ENCODE assay signal across 24 cellular contexts in the genomic region with DNA sequence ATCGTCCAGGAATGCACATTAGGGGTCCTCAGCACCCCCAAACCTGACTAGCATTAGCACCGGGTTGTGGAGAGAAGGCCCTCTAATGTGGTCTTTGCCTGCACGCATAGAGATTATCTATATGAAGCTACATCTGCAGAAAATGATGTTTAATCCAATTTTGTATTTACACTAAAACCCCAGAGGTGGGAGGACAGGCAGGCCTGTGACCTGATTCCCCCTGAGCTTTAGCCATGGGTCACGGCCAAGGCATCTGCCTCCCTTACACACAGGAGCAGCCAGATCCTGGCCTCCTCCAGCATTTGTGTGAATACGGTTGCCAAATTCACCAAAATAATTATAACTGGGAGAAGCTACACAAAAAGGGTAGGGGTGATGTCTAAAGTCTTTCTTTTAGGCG. TPM values are rescaled to one million over a fixed set of nuclear protein-coding genes. Genes with fewer than 3 reads are reported as not detected.
DNase-seq lines count a peak whose midpoint lies in the region; ATAC-seq and TF ChIP-seq lines count a peak whose summit lies in the region.
"Had no signal": no experiment of that assay in that cellular context is flagged by ENCODE, and none has a peak within 500 bp of the region (broad histone marks: within the 10 kb centered on the region; RNA-seq: fewer than 3 reads in every experiment).

No MANE protein-coding gene starts in this region.

- no peak overlapping the region for H3K27ac Mint-ChIP-seq in Caco-2 (ENCODE audit: unreplicated experiment)
- no peak overlapping the region for H3K27ac Mint-ChIP-seq in activated CD8-positive, alpha-beta T cell treated with anti-CD3 and anti-CD28 coated beads, Interleukin-2, amount 10 ng/mL, durations not matched to agents 7 days and 5 days
- H3K27ac Mint-ChIP-seq: activated naive CD8-positive, alpha-beta T cell treated with anti-CD3 and anti-CD28 coated beads, Interleukin-2, amount 50 U/mL, for 24 hours; activated T-helper 2 cell treated with anti-CD3 and anti-CD28 coated beads, Interferon-gamma antibody, Interleukin-2, Interleukin-4, amounts not matched to agents 10 μg/mL and 5 μg/mL and 100 μg/mL, durations not matched to agents 14 hours and 24 hours and 36 hours; dendritic cell treated with granulocyte-macrophage colony-stimulating factor and Interleukin-4, amounts not matched to agents 40 ng/mL and 50 ng/mL, for 4 days; H9; T-helper 17 cell had no signal

- no TSS peak for BruUV-seq in Caco-2 (replicated peaks; lab: Mats Ljungman, UMichigan)

- DNase-seq in Caco-2: no peak
- peak; percentile 47 for DNase-seq in NCI-H446 treated with DMSO at 0.1 percent for 48 hours (lab: John Stamatoyannopoulos, UW)
- no peak for DNase-seq in esophagus squamous epithelium (lab: John Stamatoyannopoulos, UW)
- DNase-seq in prostate gland (ENCODE audit: low spot score): no peak
- no peak for DNase-seq in activated CD8-positive, alpha-beta T cell treated with anti-CD3 and anti-CD28 coated beads, Interleukin-2, amount 10 ng/mL, durations not matched to agents 7 days and 5 days
- no peak for DNase-seq in NCI-H2029 (lab: John Stamatoyannopoulos, UW)
- DNase-seq in SKM-1 (lab: John Stamatoyannopoulos, UW; ENCODE audit: unreplicated experiment): no peak
- DNase-seq in GM03348 (ENCODE audit: low spot score): no peak
- DNase-seq: activated CD4-positive, alpha-beta T cell treated with anti-CD3 and anti-CD28 coated beads, Interleukin-2, amount 50 U/mL, for 1 hour; activated CD8-positive, alpha-beta memory T cell treated with anti-CD3 and anti-CD28 coated beads, Interleukin-2, amount 50 U/mL, for 4 hours; activated naive CD8-positive, alpha-beta T cell treated with anti-CD3 and anti-CD28 coated beads, Interleukin-2, amount 50 U/mL, for 24 hours; H9; Kasumi-1; naive B cell; NCI-H526 treated with DMSO at 0.1 percent for 48 hours; pancreas; SHP77 treated with DMSO at 0.1 percent for 48 hours; stimulated activated CD4-positive, alpha-beta T cell treated with anti-CD3 and anti-CD28 coated beads, Interleukin-2, amount 100 ng/mL, for 24 hours; stimulated activated naive CD4-positive, alpha-beta T cell; T-helper 17 cell had no signal

- H3K27ac ChIP-seq in esophagus squamous epithelium (peak overlapping the region in 3 of 4 donors; percentile 30 to 70 (median 53)), prostate gland (peak overlapping the region; percentile 11 to 33)

- H3K4me3 Mint-ChIP-seq in Caco-2 (ENCODE audit: unreplicated experiment): peak overlapping the region; percentile 54
- H3K4me3 Mint-ChIP-seq in activated CD8-positive, alpha-beta T cell treated with anti-CD3 and anti-CD28 coated beads, Interleukin-2, amount 10 ng/mL, durations not matched to agents 7 days and 5 days: no peak overlapping the region
- H3K4me3 Mint-ChIP-seq: activated naive CD8-positive, alpha-beta T cell treated with anti-CD3 and anti-CD28 coated beads, Interleukin-2, amount 50 U/mL, for 24 hours; dendritic cell treated with granulocyte-macrophage colony-stimulating factor and Interleukin-4, amounts not matched to agents 40 ng/mL and 50 ng/mL, for 4 days; H9; naive B cell; T-helper 17 cell had no signal

- ATAC-seq in activated CD8-positive, alpha-beta T cell treated with anti-CD3 and anti-CD28 coated beads, Interleukin-2, amount 10 ng/mL, durations not matched to agents 7 days and 5 days: no peak
- ATAC-seq: activated naive CD8-positive, alpha-beta T cell treated with anti-CD3 and anti-CD28 coated beads, Interleukin-2, amount 50 U/mL, for 24 hours; T-helper 17 cell had no signal

- no peak overlapping the region for H3K4me3 ChIP-seq in Caco-2 (ENCODE audit: low read depth, low read length)
- H3K4me3 ChIP-seq in esophagus squamous epithelium: no peak overlapping the region
- H3K4me3 ChIP-seq in prostate gland: peak overlapping the region in 1 of 2 donors; percentile 3
- H3K4me3 ChIP-seq: lung, skin epidermis had no signal

- CTCF ChIA-PET in Caco-2 (lab: Charles Lee): no interaction called here
- CTCF ChIA-PET in activated CD8-positive, alpha-beta T cell treated with anti-CD3 and anti-CD28 coated beads, Interleukin-2, amount 10 ng/mL, durations not matched to agents 7 days and 5 days (lab: Charles Lee): interaction anchor here (0.9 to 3.5 kb wide), 8 partner anchors 11 to 124 kb away, joined by 3 to 9 read pairs (median 4); no protein-coding TSS in a partner anchor

- H3K36me3 ChIP-seq in Caco-2 (ENCODE audit: control insufficient read depth, insufficient read depth, low read length) (no peaks in the 10 kb centered on the region), esophagus squamous epithelium (no peaks in the 10 kb centered on the region), prostate gland (no peaks in the 10 kb centered on the region)
- H3K36me3 ChIP-seq: pancreas had no signal

- TF ChIP-seq CTCF in Caco-2 (IDR thresholded peaks at IDR 0.05; ENCODE audit: insufficient read depth in 1 of 2, low read depth in 1 of 2, low read length in 1 of 2, severe bottlenecking in 1 of 2, unreplicated experiment in 1 of 2) (no peak), esophagus squamous epithelium (IDR thresholded peaks at IDR 0.05) (no peak), prostate gland (IDR thresholded peaks at IDR 0.05) (no peak)

- H3K27me3 Mint-ChIP-seq in Caco-2 (ENCODE audit: insufficient read depth, unreplicated experiment): no peaks in the 10 kb centered on the region
- no peaks in the 10 kb centered on the region for H3K27me3 Mint-ChIP-seq in activated CD8-positive, alpha-beta T cell treated with anti-CD3 and anti-CD28 coated beads, Interleukin-2, amount 10 ng/mL, durations not matched to agents 7 days and 5 days (ENCODE audit: low read depth)
- H3K27me3 Mint-ChIP-seq: activated naive CD8-positive, alpha-beta T cell treated with anti-CD3 and anti-CD28 coated beads, Interleukin-2, amount 50 U/mL, for 24 hours; naive B cell; T-helper 17 cell had no signal

- TF ChIP-seq POLR2A in esophagus squamous epithelium (IDR thresholded peaks at IDR 0.05) (no peak), prostate gland (IDR thresholded peaks at IDR 0.05) (no peak)

- H3K4me1 ChIP-seq in Caco-2 (peaks cover 43% of the 10 kb centered on the region), esophagus squamous epithelium (peaks cover 11 to 53% (median 25%) of the 10 kb centered on the region in 3 donors), prostate gland (replicated peaks) (peaks cover 3% of the 10 kb centered on the region)

- H3K9me3 Mint-ChIP-seq in Caco-2 (ENCODE audit: unreplicated experiment): no peaks in the 10 kb centered on the region
- H3K9me3 Mint-ChIP-seq in activated CD8-positive, alpha-beta T cell treated with anti-CD3 and anti-CD28 coated beads, Interleukin-2, amount 10 ng/mL, durations not matched to agents 7 days and 5 days (ENCODE audit: insufficient read depth): no peaks in the 10 kb centered on the region
- H3K9me3 Mint-ChIP-seq: activated naive CD8-positive, alpha-beta T cell treated with anti-CD3 and anti-CD28 coated beads, Interleukin-2, amount 50 U/mL, for 24 hours; activated T-helper 2 cell treated with anti-CD3 and anti-CD28 coated beads, Interferon-gamma antibody, Interleukin-2, Interleukin-4, amounts not matched to agents 10 μg/mL and 5 μg/mL and 100 μg/mL, durations not matched to agents 14 hours and 24 hours and 36 hours; dendritic cell treated with granulocyte-macrophage colony-stimulating factor and Interleukin-4, amounts not matched to agents 40 ng/mL and 50 ng/mL, for 4 days; H9; naive B cell had no signal

- no peaks in the 10 kb centered on the region for H3K9me3 ChIP-seq in Caco-2
- no peaks in the 10 kb centered on the region for H3K9me3 ChIP-seq in esophagus squamous epithelium
- H3K9me3 ChIP-seq in prostate gland: no peaks in the 10 kb centered on the region
- H3K9me3 ChIP-seq: pancreas had no signal

- intact Hi-C loops in Caco-2 (cut with micrococcal nuclease; ENCODE audit: unreplicated experiment) (loop anchor here (1.0 kb wide), 1 partner anchor 21 kb away; a partner anchor contains a TSS), esophagus squamous epithelium (cut with DNase I) (loop anchor here (10.0 kb wide), 1 partner anchor 422 kb away; no protein-coding TSS in a partner anchor), prostate gland (cut with DNase I) (no loop called here)

- POLR2A ChIA-PET in Caco-2 (lab: Charles Lee): no interaction called here
- POLR2A ChIA-PET in activated CD8-positive, alpha-beta T cell treated with anti-CD3 and anti-CD28 coated beads, Interleukin-2, amount 10 ng/mL, durations not matched to agents 7 days and 5 days (lab: Charles Lee): no interaction called here

- no peaks in the 10 kb centered on the region for H3K36me3 Mint-ChIP-seq in Caco-2 (ENCODE audit: insufficient read depth, unreplicated experiment)
- H3K36me3 Mint-ChIP-seq in activated CD8-positive, alpha-beta T cell treated with anti-CD3 and anti-CD28 coated beads, Interleukin-2, amount 10 ng/mL, durations not matched to agents 7 days and 5 days (ENCODE audit: low read depth): peaks cover 2% of the 10 kb centered on the region
- H3K36me3 Mint-ChIP-seq: naive B cell had no signal

- H3K27me3 ChIP-seq in Caco-2 (replicated peaks; ENCODE audit: control insufficient read depth, insufficient read depth, low read length): no peaks in the 10 kb centered on the region
- H3K27me3 ChIP-seq in esophagus squamous epithelium: no peaks in the 10 kb centered on the region
- no peaks in the 10 kb centered on the region for H3K27me3 ChIP-seq in prostate gland (replicated peaks; ENCODE audit: insufficient read depth)
- H3K27me3 ChIP-seq: pancreas had no signal

- 53 to 57% methylated on average over 6 of the region's 6 CpGs for WGBS in esophagus squamous epithelium, 2 donors
- WGBS in prostate gland: 27% methylated on average over 6 of the region's 6 CpGs

- H3K4me1 Mint-ChIP-seq in Caco-2 (ENCODE audit: low read depth, unreplicated experiment): peaks cover 28% of the 10 kb centered on the region
- peaks cover 20% of the 10 kb centered on the region for H3K4me1 Mint-ChIP-seq in activated CD8-positive, alpha-beta T cell treated with anti-CD3 and anti-CD28 coated beads, Interleukin-2, amount 10 ng/mL, durations not matched to agents 7 days and 5 days (ENCODE audit: low read depth)

RNA-seq across cellular contexts. Expression of a gene that starts 7.0 kb away (rescaled TPM):
- total RNA-seq in Caco-2 (2022) (4.1 and 4.7 TPM in 2 replicates), esophagus squamous epithelium (10 to 100 TPM in 1 of 4 donors, 1 to 10 TPM in 3; 2.5 to 14.1 (median 6.8) TPM), prostate gland (10 to 100 TPM; 10.7 to 16.1 TPM)
- 10 to 100 TPM; 11.0 to 11.1 TPM for total RNA-seq in activated CD8-positive, alpha-beta T cell treated with anti-CD3 and anti-CD28 coated beads, Interleukin-2, amount 10 ng/mL, durations not matched to agents 7 days and 5 days

RNA-seq across cellular contexts. Expression of a gene that starts 20.7 kb away (rescaled TPM):
- total RNA-seq in Caco-2 (2022) (121 and 138 TPM in 2 replicates), esophagus squamous epithelium (10 to 100 TPM; 40.6 to 67.9 (median 55.3) TPM), prostate gland (10 to 100 TPM; 44.6 to 74.8 TPM)
- 10 to 100 TPM; 56.8 to 57.8 TPM for total RNA-seq in activated CD8-positive, alpha-beta T cell treated with anti-CD3 and anti-CD28 coated beads, Interleukin-2, amount 10 ng/mL, durations not matched to agents 7 days and 5 days
